Comparison of ENCODE assay signal across 21 cellular contexts in the genomic region with DNA sequence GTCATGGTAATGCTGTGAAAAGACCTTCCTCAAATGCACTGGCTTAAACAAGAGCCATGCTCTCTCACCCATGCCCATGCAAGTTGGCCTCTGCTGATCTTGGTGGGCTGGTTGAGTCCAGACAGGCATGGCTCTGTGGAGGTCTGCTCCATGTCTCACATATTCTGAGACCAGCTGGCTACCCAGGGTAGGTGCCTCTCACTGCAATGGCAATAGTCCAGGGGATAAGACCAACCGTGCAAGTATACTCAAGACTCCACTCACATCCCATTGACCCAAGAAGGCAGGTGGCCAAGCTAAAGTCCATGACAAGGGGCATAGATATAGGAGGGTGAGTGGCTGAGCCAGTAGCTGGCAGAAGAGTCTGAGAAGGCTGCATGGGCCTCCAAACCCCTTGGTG. TPM values are rescaled to one million over a fixed set of nuclear protein-coding genes. Genes with fewer than 3 reads are reported as not detected.
"Had no signal": no experiment of that assay in that cellular context is flagged by ENCODE, and none has a peak within 500 bp of the region (broad histone marks: within the 10 kb centered on the region; RNA-seq: fewer than 3 reads in every experiment).

No MANE protein-coding gene starts in this region.

- H3K27ac Mint-ChIP-seq: dendritic cell treated with granulocyte-macrophage colony-stimulating factor and Interleukin-4, amounts not matched to agents 40 ng/mL and 50 ng/mL, for 4 days; effector memory CD8-positive, alpha-beta T cell; endodermal cell; mesothelial cell of epicardium had no signal

- H3K4me3 Mint-ChIP-seq: dendritic cell treated with granulocyte-macrophage colony-stimulating factor and Interleukin-4, amounts not matched to agents 40 ng/mL and 50 ng/mL, for 4 days; effector memory CD8-positive, alpha-beta T cell; endodermal cell; mesothelial cell of epicardium had no signal

- H3K36me3 Mint-ChIP-seq: mesothelial cell of epicardium had no signal

- ATAC-seq: effector memory CD8-positive, alpha-beta T cell; foreskin keratinocyte; heart right ventricle; left cardiac atrium; left lung; left ventricle myocardium superior; mucosa of descending colon had no signal

- DNase-seq: colonic mucosa; cortex of kidney; effector CD8-positive, alpha-beta T cell; effector memory CD8-positive, alpha-beta T cell; foreskin keratinocyte; glutamatergic neuron; head of caudate nucleus; heart right ventricle; hippocampal formation; left cardiac atrium; left lung; left ventricle myocardium superior; lower lobe of right lung; mesenchymal stem cell; mucosa of descending colon had no signal

RNA-seq across cellular contexts. Expression of a gene that starts 14.2 kb away (rescaled TPM):
- total RNA-seq: chondrocyte, epithelial cell of proximal tubule, kidney epithelial cell had no signal
